ENCODE assay signal across 8 cellular contexts in the genomic region with DNA sequence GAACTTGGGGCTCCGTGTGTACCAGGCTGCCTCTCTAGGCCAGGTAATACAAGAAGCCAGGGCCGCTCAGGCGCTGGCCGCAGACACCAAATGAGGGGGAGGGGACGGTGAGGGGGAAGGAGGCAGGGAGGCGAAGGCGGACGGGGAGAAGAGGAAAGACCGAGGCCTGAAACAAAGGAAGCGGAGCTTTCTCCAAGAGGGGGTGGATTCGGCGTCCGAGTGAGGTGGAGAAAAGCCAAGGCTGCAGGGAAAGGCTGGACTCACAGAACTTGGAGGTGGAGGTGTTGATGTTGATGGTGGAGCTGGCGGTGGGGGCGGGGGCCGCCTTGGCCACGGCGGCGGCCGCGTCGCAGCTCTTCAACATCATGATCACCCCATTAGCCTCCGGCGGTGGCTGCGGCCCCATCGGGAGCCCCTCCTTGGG. TPM values are rescaled to one million over a fixed set of nuclear protein-coding genes. Genes with fewer than 3 reads are reported as not detected.
DNase-seq lines count a peak whose midpoint lies in the region; ATAC-seq and TF ChIP-seq lines count a peak whose summit lies in the region.

No MANE protein-coding gene starts in this region.

- H3K9me3 ChIP-seq in HEK293 (ENCODE audit: control insufficient read depth, insufficient read depth, low read depth, low read length) = no peaks in the 10 kb centered on the region
- H3K9me3 ChIP-seq in muscle layer of duodenum (ENCODE audit: control insufficient read depth in 1 of 2, low read length in 2 of 2) = no peaks in the 10 kb centered on the region
- H3K9me3 ChIP-seq in testis = no peaks in the 10 kb centered on the region

- H3K27ac ChIP-seq in HEK293 (ENCODE audit: extremely low read depth, low read depth, low read length) (peak overlapping the region; percentile 88), epithelial cell of prostate (peak overlapping the region; percentile 79), muscle layer of duodenum (ENCODE audit: low read length) (peak overlapping the region; percentile 64), testis (peak overlapping the region; percentile 91 to 93)

- H3K4me1 ChIP-seq in HEK293 (ENCODE audit: control insufficient read depth, insufficient read depth, low read length) = peaks cover 13% of the 10 kb centered on the region; the same call in 1 of the 2 replicates
- H3K4me1 ChIP-seq in muscle layer of duodenum (ENCODE audit: control insufficient read depth in 1 of 2, insufficient read depth in 2 of 2, low read length in 2 of 2) = peaks cover 0 to 16% of the 10 kb centered on the region in 2 donors
- peaks cover 13% of the 10 kb centered on the region for H3K4me1 ChIP-seq in testis

- DNase-seq in NCI-H1105 treated with DMSO at 0.1 percent for 48 hours (lab: John Stamatoyannopoulos, UW) (peak; percentile 13), epithelial cell of prostate (ENCODE audit: low read depth, low spot score) (no peak), testis (peak; percentile 65)
- peak; percentile 31 for DNase-seq in activated CD8-positive, alpha-beta memory T cell treated with anti-CD3 and anti-CD28 coated beads, Interleukin-2, amount 50 U/mL, for 4 hours

- H3K27me3 ChIP-seq in muscle layer of duodenum (ENCODE audit: low read depth, low read length) = no peaks in the 10 kb centered on the region
- no peaks in the 10 kb centered on the region for H3K27me3 ChIP-seq in testis

- intact Hi-C loops in testis (cut with DNase I; ENCODE audit: low total_unique reads) = no loop called here

- CTCF ChIA-PET in HEK293 (lab: Yijun Ruan, JAX) = interaction anchor here (0.6 to 2.0 kb wide), 6 partner anchors 26 to 128 kb away, joined by 3 to 8 read pairs (median 4); no protein-coding TSS in a partner anchor

- peak overlapping the region; percentile 96 for H3K4me3 ChIP-seq in GM12875 (ENCODE audit: low read depth, low read length)
- H3K4me3 ChIP-seq in HEK293 (ENCODE audit: low read depth, low read length) = peak overlapping the region; percentile 93
- peak overlapping the region; percentile 63 to 93 for H3K4me3 ChIP-seq in muscle layer of duodenum (ENCODE audit: low read depth in 1 of 2, low read length in 2 of 2)
- H3K4me3 ChIP-seq in testis = peak overlapping the region; percentile 79 to 100

- H3K36me3 ChIP-seq in HEK293 (ENCODE audit: control insufficient read depth in 2 of 2, insufficient read depth in 1 of 2, low read length in 2 of 2) (no peaks in the 10 kb centered on the region), muscle layer of duodenum (ENCODE audit: control insufficient read depth in 1 of 2, insufficient read depth in 2 of 2, low read length in 2 of 2) (no peaks in the 10 kb centered on the region), testis (ENCODE audit: low read depth, missing control alignments) (no peaks in the 10 kb centered on the region)

- POLR2A ChIA-PET in HEK293 (lab: Yijun Ruan, JAX) = interaction anchor here (0.7 to 2.4 kb wide), 17 partner anchors 8 to 453 kb away, joined by 3 to 27 read pairs (median 5); a partner anchor contains a TSS

- TF ChIP-seq CTCF in GM12875 (IDR thresholded peaks at IDR 0.05; ENCODE audit: borderline replicate concordance, insufficient read depth, low read depth, low read length) (no peak), HEK293 (tag by site-specific recombination; IDR thresholded peaks at IDR 0.05) (no peak), testis (IDR thresholded peaks at IDR 0.05) (no peak)

- TF ChIP-seq POLR2A in testis (IDR thresholded peaks at IDR 0.05) = no peak

- 0% methylated on average over 17 to 26 of the region's 26 CpGs for WGBS in testis, 2 donors

- no peak for ATAC-seq in GM18873 (IDR thresholded peaks at IDR 0.05; ENCODE audit: low FRiP score, unreplicated experiment)

TF ChIP-seq in HEK293, 187 proteins besides CTCF, POLR2A, EP300 and RAD21 (continues in another document):
- TF ChIP-seq ZNF324 (tag by site-specific recombination; IDR thresholded peaks at IDR 0.05) = peak; percentile 19; the same call in 1 of the 2 replicates
- peak; percentile 40 for TF ChIP-seq KLF16 (tag by site-specific recombination; IDR thresholded peaks at IDR 0.05)
- peak; percentile 63 for TF ChIP-seq KLF9 (tag by site-specific recombination; IDR thresholded peaks at IDR 0.05; ENCODE audit: low read depth)
- TF ChIP-seq, protein P1, sequence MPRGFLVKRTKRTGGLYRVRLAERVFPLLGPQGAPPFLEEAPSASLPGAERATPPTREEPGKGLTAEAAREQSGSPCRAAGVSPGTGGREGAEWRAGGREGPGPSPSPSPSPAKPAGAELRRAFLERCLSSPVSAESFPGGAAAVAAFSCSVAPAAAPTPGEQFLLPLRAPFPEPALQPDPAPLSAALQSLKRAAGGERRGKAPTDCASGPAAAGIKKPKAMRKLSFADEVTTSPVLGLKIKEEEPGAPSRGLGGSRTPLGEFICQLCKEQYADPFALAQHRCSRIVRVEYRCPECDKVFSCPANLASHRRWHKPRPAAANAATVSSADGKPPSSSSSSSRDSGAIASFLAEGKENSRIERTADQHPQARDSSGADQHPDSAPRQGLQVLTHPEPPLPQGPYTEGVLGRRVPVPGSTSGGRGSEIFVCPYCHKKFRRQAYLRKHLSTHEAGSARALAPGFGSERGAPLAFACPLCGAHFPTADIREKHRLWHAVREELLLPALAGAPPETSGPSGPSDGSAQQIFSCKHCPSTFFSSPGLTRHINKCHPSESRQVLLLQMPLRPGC (tag by site-specific recombination; IDR thresholded peaks at IDR 0.05) = 0 out of 2 replicates have a peak, but pooled peaks have one; percentile 14
- TF ChIP-seq HOXD13 (CRISPR knock-in tag; IDR thresholded peaks at IDR 0.05; ENCODE audit: borderline replicate concordance) = 0 out of 2 replicates have a peak, but pooled peaks have one; percentile 51
- TF ChIP-seq, protein P2, sequence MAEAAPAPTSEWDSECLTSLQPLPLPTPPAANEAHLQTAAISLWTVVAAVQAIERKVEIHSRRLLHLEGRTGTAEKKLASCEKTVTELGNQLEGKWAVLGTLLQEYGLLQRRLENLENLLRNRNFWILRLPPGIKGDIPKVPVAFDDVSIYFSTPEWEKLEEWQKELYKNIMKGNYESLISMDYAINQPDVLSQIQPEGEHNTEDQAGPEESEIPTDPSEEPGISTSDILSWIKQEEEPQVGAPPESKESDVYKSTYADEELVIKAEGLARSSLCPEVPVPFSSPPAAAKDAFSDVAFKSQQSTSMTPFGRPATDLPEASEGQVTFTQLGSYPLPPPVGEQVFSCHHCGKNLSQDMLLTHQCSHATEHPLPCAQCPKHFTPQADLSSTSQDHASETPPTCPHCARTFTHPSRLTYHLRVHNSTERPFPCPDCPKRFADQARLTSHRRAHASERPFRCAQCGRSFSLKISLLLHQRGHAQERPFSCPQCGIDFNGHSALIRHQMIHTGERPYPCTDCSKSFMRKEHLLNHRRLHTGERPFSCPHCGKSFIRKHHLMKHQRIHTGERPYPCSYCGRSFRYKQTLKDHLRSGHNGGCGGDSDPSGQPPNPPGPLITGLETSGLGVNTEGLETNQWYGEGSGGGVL (tag by site-specific recombination; IDR thresholded peaks at IDR 0.05) = peak; percentile 88
- TF ChIP-seq, protein P3, sequence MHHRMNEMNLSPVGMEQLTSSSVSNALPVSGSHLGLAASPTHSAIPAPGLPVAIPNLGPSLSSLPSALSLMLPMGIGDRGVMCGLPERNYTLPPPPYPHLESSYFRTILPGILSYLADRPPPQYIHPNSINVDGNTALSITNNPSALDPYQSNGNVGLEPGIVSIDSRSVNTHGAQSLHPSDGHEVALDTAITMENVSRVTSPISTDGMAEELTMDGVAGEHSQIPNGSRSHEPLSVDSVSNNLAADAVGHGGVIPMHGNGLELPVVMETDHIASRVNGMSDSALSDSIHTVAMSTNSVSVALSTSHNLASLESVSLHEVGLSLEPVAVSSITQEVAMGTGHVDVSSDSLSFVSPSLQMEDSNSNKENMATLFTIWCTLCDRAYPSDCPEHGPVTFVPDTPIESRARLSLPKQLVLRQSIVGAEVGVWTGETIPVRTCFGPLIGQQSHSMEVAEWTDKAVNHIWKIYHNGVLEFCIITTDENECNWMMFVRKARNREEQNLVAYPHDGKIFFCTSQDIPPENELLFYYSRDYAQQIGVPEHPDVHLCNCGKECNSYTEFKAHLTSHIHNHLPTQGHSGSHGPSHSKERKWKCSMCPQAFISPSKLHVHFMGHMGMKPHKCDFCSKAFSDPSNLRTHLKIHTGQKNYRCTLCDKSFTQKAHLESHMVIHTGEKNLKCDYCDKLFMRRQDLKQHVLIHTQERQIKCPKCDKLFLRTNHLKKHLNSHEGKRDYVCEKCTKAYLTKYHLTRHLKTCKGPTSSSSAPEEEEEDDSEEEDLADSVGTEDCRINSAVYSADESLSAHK (tag by site-specific recombination; IDR thresholded peaks at IDR 0.05) = no peak
- TF ChIP-seq EGR2 (tag by site-specific recombination; IDR thresholded peaks at IDR 0.05; ENCODE audit: low read depth) = peak; percentile 94
- TF ChIP-seq ZNF391 (tag by site-specific recombination; IDR thresholded peaks at IDR 0.05; ENCODE audit: borderline replicate concordance, low read depth) = peak; percentile 81; the same call in 1 of the 2 replicates
- 0 out of 2 replicates have a peak, but pooled peaks have one; percentile 13 for TF ChIP-seq KLF8 (tag by site-specific recombination; IDR thresholded peaks at IDR 0.05)
- no peak for TF ChIP-seq ZNF529 (tag by site-specific recombination; IDR thresholded peaks at IDR 0.05; ENCODE audit: insufficient replicate concordance)
- peak; percentile 11; the same call in 1 of the 2 replicates for TF ChIP-seq ZNF10 (tag by site-specific recombination; IDR thresholded peaks at IDR 0.05)
- peak; percentile 85 for TF ChIP-seq ZFHX2 (tag by site-specific recombination; conservative IDR thresholded peaks at IDR 0.05)
- TF ChIP-seq ZBTB17 (tag by site-specific recombination; IDR thresholded peaks at IDR 0.05) = peak; percentile 10
- TF ChIP-seq, protein P4, sequence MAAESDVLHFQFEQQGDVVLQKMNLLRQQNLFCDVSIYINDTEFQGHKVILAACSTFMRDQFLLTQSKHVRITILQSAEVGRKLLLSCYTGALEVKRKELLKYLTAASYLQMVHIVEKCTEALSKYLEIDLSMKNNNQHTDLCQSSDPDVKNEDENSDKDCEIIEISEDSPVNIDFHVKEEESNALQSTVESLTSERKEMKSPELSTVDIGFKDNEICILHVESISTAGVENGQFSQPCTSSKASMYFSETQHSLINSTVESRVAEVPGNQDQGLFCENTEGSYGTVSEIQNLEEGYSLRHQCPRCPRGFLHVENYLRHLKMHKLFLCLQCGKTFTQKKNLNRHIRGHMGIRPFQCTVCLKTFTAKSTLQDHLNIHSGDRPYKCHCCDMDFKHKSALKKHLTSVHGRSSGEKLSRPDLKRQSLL (tag by site-specific recombination; IDR thresholded peaks at IDR 0.05) = 0 out of 2 replicates have a peak, but pooled peaks have one; percentile 41
- TF ChIP-seq PRDM1 (tag by site-specific recombination; IDR thresholded peaks at IDR 0.05) = peak; percentile 90; the same call in 1 of the 2 replicates

RNA-seq across cellular contexts. Expression of a gene that starts 0.6 kb away (rescaled TPM):
- 10 to 100 TPM; 62.6 to 72.0 TPM for total RNA-seq in testis
- 60.1 TPM for polyA plus RNA-seq in testis (ENCODE audit: insufficient read depth, low read depth, low replicate concordance)
